ENCODE assay signal across 14 cellular contexts in the genomic region with DNA sequence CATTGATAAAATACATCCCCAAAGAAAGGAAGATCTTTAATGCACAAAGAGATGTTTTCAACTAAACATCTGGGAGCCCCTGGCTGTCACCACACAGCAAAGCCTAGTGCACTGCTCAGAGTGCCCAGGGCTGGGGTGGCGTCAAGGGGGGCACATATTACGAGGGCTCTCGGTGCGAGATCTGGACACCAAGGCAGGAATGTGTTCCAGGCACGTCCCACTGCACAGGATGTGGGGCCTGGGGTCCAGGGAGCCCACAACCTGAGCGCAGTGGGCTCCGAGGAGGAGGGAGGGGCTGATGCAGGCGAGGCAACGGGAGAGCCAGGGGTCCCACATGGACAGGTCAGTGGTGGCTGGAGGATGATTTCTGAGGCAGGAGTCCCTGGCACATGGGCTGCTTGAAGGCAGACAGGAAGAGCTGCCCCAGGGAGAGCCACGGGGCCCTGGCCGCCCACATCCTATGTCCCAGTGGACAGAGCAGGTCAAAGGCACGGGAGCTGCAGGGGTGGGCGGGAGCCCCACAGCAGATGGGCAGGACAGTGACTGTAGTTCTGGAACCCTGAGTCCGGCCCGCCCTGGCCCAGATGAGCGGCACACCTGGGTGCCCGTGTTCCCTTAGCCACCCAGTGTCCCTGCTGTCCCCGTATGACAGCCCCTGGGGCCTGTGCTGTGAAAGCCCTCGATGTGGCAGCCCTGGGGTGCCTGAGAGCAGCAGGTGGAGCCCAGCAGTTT.
"Had no signal": no experiment of that assay in that cellular context is flagged by ENCODE, and none has a peak within 500 bp of the region (broad histone marks: within the 10 kb centered on the region; RNA-seq: fewer than 3 reads in every experiment).

No MANE protein-coding gene starts in this region.

- H3K4me3 Mint-ChIP-seq: activated T-cell treated with anti-CD3 and anti-CD28 coated beads, Interleukin-2, amount 50 U/mL, for 4 hours; nephron had no signal

- H3K9me3 ChIP-seq: pancreas, SK-N-SH, thyroid gland had no signal

- H3K27ac ChIP-seq: foreskin keratinocyte, pancreas, thyroid gland had no signal

- H3K4me1 Mint-ChIP-seq: nephron had no signal

- ATAC-seq: activated T-cell treated with anti-CD3 and anti-CD28 coated beads, Interleukin-2, amount 50 U/mL, for 4 hours; foreskin keratinocyte; left lobe of liver; pancreas had no signal

- FAIRE-seq: bronchial epithelial cell, pancreas, urothelium cell line had no signal

- H3K9me3 Mint-ChIP-seq: activated T-cell treated with anti-CD3 and anti-CD28 coated beads, Interleukin-2, amount 50 U/mL, for 4 hours; nephron had no signal

- H3K4me2 ChIP-seq: SK-N-SH had no signal

- H3K9ac ChIP-seq: SK-N-SH had no signal

- H3K27me3 ChIP-seq: foreskin keratinocyte, pancreas, thyroid gland had no signal

- H3K27ac Mint-ChIP-seq: nephron had no signal

- H3K4me1 ChIP-seq: foreskin keratinocyte, pancreas, thyroid gland had no signal

- DNase-seq: activated CD4-positive, alpha-beta T cell treated with anti-CD3 and anti-CD28 coated beads, Interleukin-2, amount 50 U/mL, for 1 hour; activated naive CD4-positive, alpha-beta T cell treated with Interleukin-2 at 50 U/mL for 16 hours; activated T-cell treated with anti-CD3 and anti-CD28 coated beads, Interleukin-2, amount 50 U/mL, for 4 hours; foreskin keratinocyte; mesenchymal stem cell; SK-N-SH; stimulated activated CD4-positive, alpha-beta T cell treated with anti-CD3 and anti-CD28 coated beads, Interleukin-4, amount 100 ng/mL, for 1 hour; T-helper 1 cell; thyroid gland had no signal

- H3K4me3 ChIP-seq: pancreas, thyroid gland had no signal
